35 cellular contexts compared by ENCODE assay signal in the genomic region with DNA sequence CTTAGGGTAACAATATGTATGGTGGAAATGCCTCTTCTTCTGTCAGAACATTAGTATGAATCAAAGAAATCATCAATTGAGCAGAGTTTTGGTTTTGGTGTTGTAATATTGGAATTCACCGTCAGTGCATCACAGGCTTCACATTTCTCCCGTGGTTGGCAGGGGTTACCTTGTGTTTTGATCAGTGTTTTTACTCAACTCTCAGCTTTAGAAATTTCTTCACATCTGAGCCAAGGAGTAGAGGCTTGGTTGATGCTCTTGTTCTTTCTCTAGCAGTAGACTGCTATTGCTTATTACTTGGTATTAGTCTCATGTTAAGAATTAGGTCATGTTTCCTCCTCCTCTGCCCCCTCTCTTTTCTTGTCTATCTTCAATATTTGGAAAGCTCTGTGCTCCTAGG.
"Had no signal": no experiment of that assay in that cellular context is flagged by ENCODE, and none has a peak within 500 bp of the region (broad histone marks: within the 10 kb centered on the region; RNA-seq: fewer than 3 reads in every experiment).

No MANE protein-coding gene starts in this region.

- DNase-seq: activated CD4-positive, alpha-beta memory T cell treated with anti-CD3 and anti-CD28 coated beads, Interleukin-2, amount 10 ng/mL, durations not matched to agents 7 days and 5 days; activated CD4-positive, alpha-beta T cell treated with anti-CD3 and anti-CD28 coated beads for 4 hours; activated CD8-positive, alpha-beta memory T cell treated with anti-CD3 and anti-CD28 coated beads for 24 hours; activated CD8-positive, alpha-beta memory T cell treated with anti-CD3 and anti-CD28 coated beads, Interleukin-2, amount 10 ng/mL, durations not matched to agents 7 days and 5 days; activated CD8-positive, alpha-beta memory T cell treated with anti-CD3 and anti-CD28 coated beads, Interleukin-2, amount 50 U/mL, for 48 hours; activated gamma-delta T cell; activated naive CD4-positive, alpha-beta T cell treated with Interleukin-2 at 50 U/mL for 16 hours; activated naive CD8-positive, alpha-beta T cell treated with anti-CD3 and anti-CD28 coated beads, Interleukin-2, amount 10 ng/mL, durations not matched to agents 7 days and 5 days; body of pancreas; central memory CD4-positive, alpha-beta T cell; Kasumi-1; KG1; MM.1S; MV-4-11; NCI-H1092; NCI-H1436 treated with DMSO at 0.1 percent for 48 hours; NCI-H1694 treated with DMSO at 0.1 percent for 48 hours; NCI-H2029; NCI-H345; NCI-H510A; NCI-H526; NCI-H748 treated with DMSO at 0.1 percent for 48 hours; NK-92 treated with Interleukin-12 subunit alpha and Interleukin-12 subunit beta, amount 100 ng/mL, for 24 hours; PC-3; Peyer's patch; RPMI8226; SHP77 treated with DMSO at 0.1 percent for 48 hours; SK-N-SH had no signal

- H3K9me3 Mint-ChIP-seq: activated CD4-positive, alpha-beta memory T cell treated with anti-CD3 and anti-CD28 coated beads, Interleukin-2, amount 10 ng/mL, durations not matched to agents 7 days and 5 days; activated T-helper 2 cell treated with anti-CD3 and anti-CD28 coated beads, Interferon-gamma antibody, Interleukin-2, Interleukin-4, amounts not matched to agents 10 μg/mL and 5 μg/mL and 100 μg/mL, durations not matched to agents 14 hours and 24 hours and 36 hours; T-helper 1 cell treated with Interleukin-12 subunit alpha and Interleukin-12 subunit beta and Interleukin-4 antibody, amounts not matched to agents 30 μg/mL and 1 μg/mL, for 36 hours; T-helper 2 cell treated with Interferon-gamma antibody and Interleukin-4, amounts not matched to agents 5 μg/mL and 100 μg/mL, for 36 hours had no signal

- H3K4me2 ChIP-seq: SK-N-SH had no signal

- H3K4me1 ChIP-seq: body of pancreas, Peyer's patch, SJSA1 had no signal

- H3K4me3 Mint-ChIP-seq: activated CD4-positive, alpha-beta memory T cell treated with anti-CD3 and anti-CD28 coated beads, Interleukin-2, amount 10 ng/mL, durations not matched to agents 7 days and 5 days; activated CD8-positive, alpha-beta memory T cell treated with anti-CD3 and anti-CD28 coated beads, Interleukin-2, amount 10 ng/mL, durations not matched to agents 7 days and 5 days; activated naive CD4-positive, alpha-beta T cell treated with anti-CD3 and anti-CD28 coated beads, Interleukin-2, amount 50 U/mL, for 24 hours; activated naive CD8-positive, alpha-beta T cell treated with anti-CD3 and anti-CD28 coated beads, Interleukin-2, amount 10 ng/mL, durations not matched to agents 7 days and 5 days; T-helper 1 cell treated with Interleukin-12 subunit alpha and Interleukin-12 subunit beta and Interleukin-4 antibody, amounts not matched to agents 30 μg/mL and 1 μg/mL, for 36 hours; T-helper 2 cell treated with Interferon-gamma antibody and Interleukin-4, amounts not matched to agents 5 μg/mL and 100 μg/mL, for 36 hours; WTC11 had no signal

- H3K36me3 ChIP-seq: Peyer's patch, SJSA1 had no signal

- ATAC-seq: activated CD8-positive, alpha-beta memory T cell treated with anti-CD3 and anti-CD28 coated beads, Interleukin-2, amount 10 ng/mL, durations not matched to agents 7 days and 5 days; body of pancreas; PC-3; WTC11 had no signal

- H3K36me3 Mint-ChIP-seq: activated CD8-positive, alpha-beta memory T cell treated with anti-CD3 and anti-CD28 coated beads, Interleukin-2, amount 10 ng/mL, durations not matched to agents 7 days and 5 days; activated naive CD4-positive, alpha-beta T cell treated with anti-CD3 and anti-CD28 coated beads, Interleukin-2, amount 50 U/mL, for 24 hours; activated naive CD8-positive, alpha-beta T cell treated with anti-CD3 and anti-CD28 coated beads, Interleukin-2, amount 10 ng/mL, durations not matched to agents 7 days and 5 days; WTC11 had no signal

- H3K27ac Mint-ChIP-seq: activated CD4-positive, alpha-beta memory T cell treated with anti-CD3 and anti-CD28 coated beads, Interleukin-2, amount 10 ng/mL, durations not matched to agents 7 days and 5 days; activated CD8-positive, alpha-beta memory T cell treated with anti-CD3 and anti-CD28 coated beads, Interleukin-2, amount 10 ng/mL, durations not matched to agents 7 days and 5 days; activated naive CD4-positive, alpha-beta T cell treated with anti-CD3 and anti-CD28 coated beads, Interleukin-2, amount 50 U/mL, for 24 hours; activated naive CD8-positive, alpha-beta T cell treated with anti-CD3 and anti-CD28 coated beads, Interleukin-2, amount 10 ng/mL, durations not matched to agents 7 days and 5 days; activated T-helper 2 cell treated with anti-CD3 and anti-CD28 coated beads, Interferon-gamma antibody, Interleukin-2, Interleukin-4, amounts not matched to agents 10 μg/mL and 5 μg/mL and 100 μg/mL, durations not matched to agents 14 hours and 24 hours and 36 hours; T-helper 1 cell treated with Interleukin-12 subunit alpha and Interleukin-12 subunit beta and Interleukin-4 antibody, amounts not matched to agents 30 μg/mL and 1 μg/mL, for 36 hours; T-helper 2 cell treated with Interferon-gamma antibody and Interleukin-4, amounts not matched to agents 5 μg/mL and 100 μg/mL, for 36 hours; WTC11 had no signal

- H3K27me3 ChIP-seq: body of pancreas, Peyer's patch, SJSA1 had no signal

- H3K9me3 ChIP-seq: body of pancreas, Peyer's patch, SJSA1, SK-N-SH had no signal

- H3K27me3 Mint-ChIP-seq: activated CD4-positive, alpha-beta memory T cell treated with anti-CD3 and anti-CD28 coated beads, Interleukin-2, amount 10 ng/mL, durations not matched to agents 7 days and 5 days; activated CD8-positive, alpha-beta memory T cell treated with anti-CD3 and anti-CD28 coated beads, Interleukin-2, amount 10 ng/mL, durations not matched to agents 7 days and 5 days; activated naive CD4-positive, alpha-beta T cell treated with anti-CD3 and anti-CD28 coated beads, Interleukin-2, amount 50 U/mL, for 24 hours; activated naive CD8-positive, alpha-beta T cell treated with anti-CD3 and anti-CD28 coated beads, Interleukin-2, amount 10 ng/mL, durations not matched to agents 7 days and 5 days had no signal

- FAIRE-seq: astrocyte had no signal

- H3K9ac ChIP-seq: SK-N-SH had no signal

- H3K27ac ChIP-seq: body of pancreas, Peyer's patch, SJSA1 had no signal

- H3K4me3 ChIP-seq: body of pancreas, Peyer's patch, SJSA1 had no signal

- H3K4me1 Mint-ChIP-seq: activated CD4-positive, alpha-beta memory T cell treated with anti-CD3 and anti-CD28 coated beads, Interleukin-2, amount 10 ng/mL, durations not matched to agents 7 days and 5 days; activated CD8-positive, alpha-beta memory T cell treated with anti-CD3 and anti-CD28 coated beads, Interleukin-2, amount 10 ng/mL, durations not matched to agents 7 days and 5 days; activated naive CD4-positive, alpha-beta T cell treated with anti-CD3 and anti-CD28 coated beads, Interleukin-2, amount 50 U/mL, for 24 hours; activated naive CD8-positive, alpha-beta T cell treated with anti-CD3 and anti-CD28 coated beads, Interleukin-2, amount 10 ng/mL, durations not matched to agents 7 days and 5 days; WTC11 had no signal
